In genomic region chr6:30556714-30556963, GRCh38 we compare ENCODE assay signal across 8 cellular contexts. TPM values are rescaled to one million over a fixed set of nuclear protein-coding genes. Genes with fewer than 3 reads are reported as not detected.
DNase-seq lines count a peak whose midpoint lies in the region; ATAC-seq and TF ChIP-seq lines count a peak whose summit lies in the region.

No MANE protein-coding gene starts in this region.

- TF ChIP-seq CTCF in AG04450 (IDR thresholded peaks at IDR 0.05; ENCODE audit: low read depth, low read length) (no peak), gastrocnemius medialis (IDR thresholded peaks at IDR 0.05 in 4 of 5, conservative IDR thresholded peaks at IDR 0.05 in 1 of 5) (no peak)

- POLR2A ChIA-PET in AG04450 (lab: Yijun Ruan, JAX), result interaction anchor here (0.8 to 1.7 kb wide), 3 partner anchors 9 to 58 kb away, joined by 4 to 14 read pairs (median 5); partner anchors contain the start of gene ABCF1

- DNase-seq in AG04450 (ENCODE audit: low read depth, low spot score) (no peak), germinal center (ENCODE audit: low spot score) (peak; percentile 85), gastrocnemius medialis (peak; percentile 86 to 87), DMS79 (lab: John Stamatoyannopoulos, UW) (no peak)
- peak; percentile 89 to 93 for DNase-seq in activated T-cell treated with anti-CD3 and anti-CD28 coated beads, Interleukin-2, amount 50 U/mL, for 72 hours

- ATAC-seq in HG03571 (IDR thresholded peaks at IDR 0.05; ENCODE audit: unreplicated experiment) (peak; percentile 52), gastrocnemius medialis (no peak), HG03439 (IDR thresholded peaks at IDR 0.05; ENCODE audit: unreplicated experiment) (no peak), HG03354 (IDR thresholded peaks at IDR 0.05; ENCODE audit: poor library complexity, severe bottlenecking, unreplicated experiment) (no peak)
- no peak for ATAC-seq in activated T-cell treated with anti-CD3 and anti-CD28 coated beads, Interleukin-2, amount 50 U/mL, for 72 hours (replicated peaks in 1 of 2)

- TF ChIP-seq POLR2A in gastrocnemius medialis (IDR thresholded peaks at IDR 0.05), result no peak

- H3K27me3 ChIP-seq in AG04450 (ENCODE audit: control insufficient read depth, insufficient read depth, low read length) (no peaks in the 10 kb centered on the region), gastrocnemius medialis (no peaks in the 10 kb centered on the region)

- intact Hi-C loops in gastrocnemius medialis (cut with DNase I; ENCODE audit: low total_unique reads), result loop anchor here (1.0 to 10.0 kb wide), 3 partner anchors 15 to 1398 kb away; partner anchors contain the start of genes ABCF1, MRPS18B, NELFE and PPP1R10

- peaks cover 10 to 21% of the 10 kb centered on the region in 2 donors for H3K36me3 Mint-ChIP-seq in activated T-cell treated with anti-CD3 and anti-CD28 coated beads, Interleukin-2, amount 50 U/mL, for 72 hours (ENCODE audit: insufficient read depth in 2 of 2)

- peaks cover 11 to 18% of the 10 kb centered on the region in 2 donors for H3K4me1 ChIP-seq in gastrocnemius medialis

- in situ Hi-C loops in gastrocnemius medialis (cut with MboI; ENCODE audit: low sequenced_read_pairs in 4 of 4), result no loop called here

- H3K9me3 ChIP-seq in AG04450 (ENCODE audit: control insufficient read depth, insufficient read depth, low read length) (no peaks in the 10 kb centered on the region), gastrocnemius medialis (no peaks in the 10 kb centered on the region)

- H3K4me3 ChIP-seq in AG04450 (ENCODE audit: low read depth, low read length) (peak overlapping the region; percentile 100), gastrocnemius medialis (peak overlapping the region; percentile 87 to 99 (median 96))

- no peaks in the 10 kb centered on the region for H3K9me3 Mint-ChIP-seq in activated T-cell treated with anti-CD3 and anti-CD28 coated beads, Interleukin-2, amount 50 U/mL, for 72 hours

- no peaks in the 10 kb centered on the region for H3K27me3 Mint-ChIP-seq in activated T-cell treated with anti-CD3 and anti-CD28 coated beads, Interleukin-2, amount 50 U/mL, for 72 hours (ENCODE audit: low read depth)

- H3K27ac ChIP-seq in AG04450 (ENCODE audit: low read depth, low read length), result peak overlapping the region; percentile 97
- H3K27ac ChIP-seq in gastrocnemius medialis, result peak overlapping the region; percentile 91 to 99 (median 95)

- CTCF ChIA-PET in AG04450 (lab: Charles Lee), result interaction anchor here (6.7 kb wide), 1 partner anchor 14 kb away, joined by 101 read pairs; no protein-coding TSS in a partner anchor

- peaks cover 63% of the 10 kb centered on the region for H3K4me1 Mint-ChIP-seq in activated T-cell treated with anti-CD3 and anti-CD28 coated beads, Interleukin-2, amount 50 U/mL, for 72 hours (ENCODE audit: low read depth)

- H3K27ac Mint-ChIP-seq in activated T-cell treated with anti-CD3 and anti-CD28 coated beads, Interleukin-2, amount 50 U/mL, for 72 hours, result peak overlapping the region; percentile 97

- peaks cover 2 to 19% of the 10 kb centered on the region in 2 donors for H3K36me3 ChIP-seq in gastrocnemius medialis

- H3K4me3 Mint-ChIP-seq in activated T-cell treated with anti-CD3 and anti-CD28 coated beads, Interleukin-2, amount 50 U/mL, for 72 hours, result peak overlapping the region; percentile 97 to 99

RNA-seq across cellular contexts. Expression of gene GNL1, which starts 0.3 kb away (rescaled TPM):
- 41.7 and 50.0 TPM in 2 replicates for polyA plus RNA-seq in AG04450 (2011; rRNA removed)
- 54.3 and 61.5 TPM in 2 replicates for polyA minus RNA-seq in AG04450 (2011; rRNA and poly(A)+ RNA removed)
- 100 to 1,000 TPM; 114 to 121 TPM for total RNA-seq in activated T-cell treated with anti-CD3 and anti-CD28 coated beads, Interleukin-2, amount 50 U/mL, for 72 hours
- 10 to 100 TPM; 13.2 to 16.0 (median 14.9) TPM for total RNA-seq in gastrocnemius medialis

RNA-seq across cellular contexts. Expression of gene PRR3, which starts 0.5 kb away (rescaled TPM):
- 26.8 and 27.3 TPM in 2 replicates for polyA plus RNA-seq in AG04450 (2011; rRNA removed)
- 33.7 and 37.1 TPM in 2 replicates for polyA minus RNA-seq in AG04450 (2011; rRNA and poly(A)+ RNA removed)
- total RNA-seq in activated T-cell treated with anti-CD3 and anti-CD28 coated beads, Interleukin-2, amount 50 U/mL, for 72 hours, result 10 to 100 TPM; 23.0 to 31.8 TPM
- total RNA-seq in gastrocnemius medialis, result 1 to 10 TPM in 3 of 4 donors, under 1 TPM in 1; 0.75 to 1.6 (median 1.3) TPM

RNA-seq across cellular contexts. Expression of gene ABCF1, which starts 14.6 kb away (rescaled TPM):
- polyA plus RNA-seq in AG04450 (2011; rRNA removed), result 32.3 and 38.7 TPM in 2 replicates
- polyA minus RNA-seq in AG04450 (2011; rRNA and poly(A)+ RNA removed), result 75.5 and 88.4 TPM in 2 replicates
- 10 to 100 TPM; 64.6 to 68.1 TPM for total RNA-seq in activated T-cell treated with anti-CD3 and anti-CD28 coated beads, Interleukin-2, amount 50 U/mL, for 72 hours
- total RNA-seq in gastrocnemius medialis, result 100 to 1,000 TPM in 3 of 4 donors, 10 to 100 TPM in 1; 55.8 to 122 (median 111) TPM

Comparison
In these comparisons a context has a peak if more than half of its experiments do, and no peak if none do; other contexts are left out.
1. DNase-seq: peak in activated T-cell treated with anti-CD3 and anti-CD28 coated beads, Interleukin-2, amount 50 U/mL, for 72 hours (2 of 2), germinal center (single experiment) and gastrocnemius medialis (2 of 2); none in AG04450 (single experiment) and DMS79 (single experiment).
2. RNA of gene GNL1, which starts 0.3 kb away (total RNA-seq): 114 to 121 TPM in activated T-cell treated with anti-CD3 and anti-CD28 coated beads, Interleukin-2, amount 50 U/mL, for 72 hours; 13.2 to 16.0 TPM in gastrocnemius medialis; every median in the first group is over 4 times any median in the second.
3. RNA of gene PRR3, which starts 0.5 kb away (total RNA-seq): 23.0 to 31.8 TPM in activated T-cell treated with anti-CD3 and anti-CD28 coated beads, Interleukin-2, amount 50 U/mL, for 72 hours; 0.75 to 1.6 TPM in gastrocnemius medialis; every median in the first group is over 4 times any median in the second.